ENCODE assay signal across 2 cellular contexts in genomic region chr11:12066799-12067508, GRCh38.
TF ChIP-seq lines count a peak whose summit lies in the region.

No MANE protein-coding gene starts in this region.

TF ChIP-seq in IMR-90, 13 proteins besides CTCF, POLR2A, EP300 and RAD21:
- TF ChIP-seq FOS (IDR thresholded peaks at IDR 0.05; ENCODE audit: low read depth, low read length) (no peak), BHLHE40 (IDR thresholded peaks at IDR 0.05; ENCODE audit: low read depth, low read length) (0 out of 2 replicates have a peak, but pooled peaks have one; percentile 10), CEBPB (IDR thresholded peaks at IDR 0.05; ENCODE audit: low read depth, low read length) (peak; percentile 85)

TF ChIP-seq in HepG2, 621 proteins besides CTCF, POLR2A, EP300 and RAD21 (continues in another document):
- TF ChIP-seq ZNF292 (CRISPR knock-in tag; IDR thresholded peaks at IDR 0.05; ENCODE audit: borderline replicate concordance, low read depth) (peak; percentile 53; the same call in 1 of the 2 replicates), NFIB (CRISPR knock-in tag; IDR thresholded peaks at IDR 0.05; ENCODE audit: borderline replicate concordance) (no peak), DPF2 (CRISPR knock-in tag; IDR thresholded peaks at IDR 0.05; ENCODE audit: borderline replicate concordance, low read depth) (no peak), ZNF605 (CRISPR knock-in tag; IDR thresholded peaks at IDR 0.05) (no peak), REPIN1 (CRISPR knock-in tag; IDR thresholded peaks at IDR 0.05; ENCODE audit: borderline replicate concordance, low read depth) (no peak), ZHX2 (IDR thresholded peaks at IDR 0.05; ENCODE audit: low read depth) (no peak), ZHX2 (CRISPR knock-in tag; IDR thresholded peaks at IDR 0.05; ENCODE audit: borderline replicate concordance) (no peak), ZBTB34 (CRISPR knock-in tag; IDR thresholded peaks at IDR 0.05) (no peak), CBX1 (IDR thresholded peaks at IDR 0.05; ENCODE audit: low read depth) (no peak), NR2C2 (CRISPR knock-in tag; IDR thresholded peaks at IDR 0.05; ENCODE audit: borderline replicate concordance) (no peak), CEBPG (CRISPR knock-in tag; IDR thresholded peaks at IDR 0.05) (peak; percentile 78), TEAD3 (CRISPR knock-in tag; optimal IDR thresholded peaks at IDR 0.05; ENCODE audit: borderline replicate concordance) (no peak), ZNF44 (CRISPR knock-in tag; IDR thresholded peaks at IDR 0.05) (no peak), ZNF710 (CRISPR knock-in tag; IDR thresholded peaks at IDR 0.05; ENCODE audit: borderline replicate concordance) (no peak), KLF11 (CRISPR knock-in tag; IDR thresholded peaks at IDR 0.05) (no peak), ZNF138 (CRISPR knock-in tag; IDR thresholded peaks at IDR 0.05; ENCODE audit: low read depth) (no peak), SMAD1 (CRISPR knock-in tag; IDR thresholded peaks at IDR 0.05; ENCODE audit: borderline replicate concordance, low read depth) (no peak), NR2F6 (IDR thresholded peaks at IDR 0.05) (no peak), NR2F6 (CRISPR knock-in tag; IDR thresholded peaks at IDR 0.05) (0 out of 2 replicates have a peak, but pooled peaks have one; percentile 16), HNF1B (CRISPR knock-in tag; IDR thresholded peaks at IDR 0.05) (no peak), CEBPB (IDR thresholded peaks at IDR 0.05; ENCODE audit: borderline replicate concordance, low read depth, low read length) (peak; percentile 75), MYC (CRISPR knock-in tag; IDR thresholded peaks at IDR 0.05; ENCODE audit: borderline replicate concordance) (peak; percentile 4; the same call in 1 of the 2 replicates), MYNN (CRISPR knock-in tag; IDR thresholded peaks at IDR 0.05; ENCODE audit: low read depth) (no peak), FLYWCH1 (CRISPR knock-in tag; IDR thresholded peaks at IDR 0.05) (no peak), GPBP1L1 (CRISPR knock-in tag; IDR thresholded peaks at IDR 0.05) (no peak), ZBTB14 (CRISPR knock-in tag; IDR thresholded peaks at IDR 0.05) (no peak), ZNF281 (CRISPR knock-in tag; IDR thresholded peaks at IDR 0.05; ENCODE audit: borderline replicate concordance) (0 out of 2 replicates have a peak, but pooled peaks have one; percentile 9), TIGD3 (CRISPR knock-in tag; IDR thresholded peaks at IDR 0.05; ENCODE audit: borderline replicate concordance) (no peak), FOXJ3 (CRISPR knock-in tag; IDR thresholded peaks at IDR 0.05; ENCODE audit: borderline replicate concordance) (no peak), ZBTB2 (CRISPR knock-in tag; IDR thresholded peaks at IDR 0.05; ENCODE audit: low read depth) (no peak), SIX1 (CRISPR knock-in tag; IDR thresholded peaks at IDR 0.05; ENCODE audit: borderline replicate concordance) (no peak), ZBTB42 (CRISPR knock-in tag; IDR thresholded peaks at IDR 0.05) (no peak), MXD1 (CRISPR knock-in tag; IDR thresholded peaks at IDR 0.05) (no peak), IRF9 (CRISPR knock-in tag; IDR thresholded peaks at IDR 0.05; ENCODE audit: borderline replicate concordance) (no peak), AGO2 (optimal IDR thresholded peaks at IDR 0.05; ENCODE audit: low read depth, low read length) (no peak), ZNF383 (CRISPR knock-in tag; IDR thresholded peaks at IDR 0.05; ENCODE audit: borderline replicate concordance) (no peak), PITX1 (CRISPR knock-in tag; IDR thresholded peaks at IDR 0.05) (peak; percentile 33; the same call in 1 of the 2 replicates)
